ENCODE assay signal across 11 cellular contexts in genomic region chr7:155306677-155307470, GRCh38. TPM values are rescaled to one million over a fixed set of nuclear protein-coding genes. Genes with fewer than 3 reads are reported as not detected.
DNase-seq lines count a peak whose midpoint lies in the region; ATAC-seq and TF ChIP-seq lines count a peak whose summit lies in the region.
"Had no signal": no experiment of that assay in that cellular context is flagged by ENCODE, and none has a peak within 500 bp of the region (broad histone marks: within the 10 kb centered on the region; RNA-seq: fewer than 3 reads in every experiment).

No MANE protein-coding gene starts in this region.

- H3K4me2 ChIP-seq in Loucy (ENCODE audit: low read depth, low read length, poor library complexity, severe bottlenecking) (peak overlapping the region; percentile 100), trophoblast cell (ENCODE audit: low read length) (no peak overlapping the region), mesendoderm (ENCODE audit: low read length) (no peak overlapping the region)

- peak overlapping the region; percentile 84 for H3K4me3 ChIP-seq in Loucy (ENCODE audit: low read length, poor library complexity, severe bottlenecking)
- no peak overlapping the region for H3K4me3 ChIP-seq in trophoblast cell (ENCODE audit: low read depth, low read length)
- no peak overlapping the region for H3K4me3 ChIP-seq in mesendoderm (ENCODE audit: low read length)
- H3K4me3 ChIP-seq: tibial artery had no signal

- H3K27me3 ChIP-seq in Loucy (ENCODE audit: insufficient read depth, low read length, poor library complexity, severe bottlenecking), result no peaks in the 10 kb centered on the region
- no peaks in the 10 kb centered on the region for H3K27me3 ChIP-seq in trophoblast cell (ENCODE audit: insufficient read depth, low read length)
- H3K27me3 ChIP-seq in mesendoderm (ENCODE audit: insufficient read depth, low read length, poor library complexity), result no peaks in the 10 kb centered on the region
- H3K27me3 ChIP-seq: brain microvascular endothelial cell, tibial artery had no signal

- H2BK5ac ChIP-seq in trophoblast cell (ENCODE audit: low read depth, low read length, poor library complexity) (no peak overlapping the region), mesendoderm (ENCODE audit: low read length) (no peak overlapping the region)

- no peaks in the 10 kb centered on the region for H3K27me3 Mint-ChIP-seq in activated T-cell treated with anti-CD3 and anti-CD28 coated beads, Interleukin-2, amount 50 U/mL, for 72 hours (ENCODE audit: low read depth)
- peaks cover 2% of the 10 kb centered on the region for H3K27me3 Mint-ChIP-seq in endothelial cell (ENCODE audit: unreplicated experiment)
- H3K27me3 Mint-ChIP-seq: naive thymus-derived CD4-positive, alpha-beta T cell had no signal

- H4K5ac ChIP-seq in mesendoderm (ENCODE audit: low read length), result no peak overlapping the region

- no peak overlapping the region for H3K14ac ChIP-seq in trophoblast cell (ENCODE audit: low read length)

- TF ChIP-seq CTCF in Loucy (conservative IDR thresholded peaks at IDR 0.05; ENCODE audit: low read length) (no peak), endothelial cell (IDR thresholded peaks at IDR 0.05; ENCODE audit: unreplicated experiment) (no peak)

- H3K18ac ChIP-seq in trophoblast cell (ENCODE audit: low read length), result peak overlapping the region; percentile 72
- no peak overlapping the region for H3K18ac ChIP-seq in mesendoderm (ENCODE audit: low read length)

- H3K23ac ChIP-seq in trophoblast cell (ENCODE audit: low read length) (no peak overlapping the region), mesendoderm (ENCODE audit: low read length) (no peak overlapping the region)

- H3K9me2 ChIP-seq in Loucy (replicated peaks; ENCODE audit: low read depth, low read length), result no peaks in the 10 kb centered on the region

- H3K36me3 Mint-ChIP-seq in activated T-cell treated with anti-CD3 and anti-CD28 coated beads, Interleukin-2, amount 50 U/mL, for 72 hours (ENCODE audit: insufficient read depth in 2 of 2), result peaks cover 6 to 36% of the 10 kb centered on the region in 2 donors
- peaks cover 38% of the 10 kb centered on the region for H3K36me3 Mint-ChIP-seq in endothelial cell (ENCODE audit: low read depth, unreplicated experiment)

- peaks cover 33% of the 10 kb centered on the region for H3F3A ChIP-seq in Loucy (ENCODE audit: low read depth)

- no peak overlapping the region for H4K12ac ChIP-seq in trophoblast cell (ENCODE audit: low read depth, low read length)

- ATAC-seq in activated T-cell treated with anti-CD3 and anti-CD28 coated beads, Interleukin-2, amount 50 U/mL, for 72 hours (replicated peaks in 1 of 2), result peak in 1 of 2 donors; percentile 33
- no peak for ATAC-seq in HG03280 (IDR thresholded peaks at IDR 0.05; ENCODE audit: unreplicated experiment)
- ATAC-seq: naive thymus-derived CD4-positive, alpha-beta T cell had no signal

- no CpG with 5 or more reads among the region's 15 CpGs for WGBS in trophoblast cell (ENCODE audit: extremely low coverage, insufficient coverage, insufficient read length)
- no CpG with 5 or more reads among the region's 15 CpGs for WGBS in mesendoderm (ENCODE audit: extremely low coverage, insufficient coverage, low lambda C conversion rate)

- H3K9me3 Mint-ChIP-seq in activated T-cell treated with anti-CD3 and anti-CD28 coated beads, Interleukin-2, amount 50 U/mL, for 72 hours, result no peaks in the 10 kb centered on the region
- no peaks in the 10 kb centered on the region for H3K9me3 Mint-ChIP-seq in endothelial cell (ENCODE audit: unreplicated experiment)
- H3K9me3 Mint-ChIP-seq: naive thymus-derived CD4-positive, alpha-beta T cell had no signal

- H3K79me1 ChIP-seq in trophoblast cell (ENCODE audit: low read length), result no peaks in the 10 kb centered on the region
- H3K79me1 ChIP-seq in mesendoderm (ENCODE audit: low read length), result peaks cover 13% of the 10 kb centered on the region

- no peak overlapping the region for H2BK120ac ChIP-seq in trophoblast cell (ENCODE audit: insufficient read depth, low read length, poor library complexity)
- no peak overlapping the region for H2BK120ac ChIP-seq in mesendoderm (ENCODE audit: low read depth, low read length)

- H3K27ac Mint-ChIP-seq in activated T-cell treated with anti-CD3 and anti-CD28 coated beads, Interleukin-2, amount 50 U/mL, for 72 hours, result peak overlapping the region; percentile 27
- H3K27ac Mint-ChIP-seq in endothelial cell (ENCODE audit: unreplicated experiment), result peak overlapping the region; percentile 13

- H3K4ac ChIP-seq in trophoblast cell (ENCODE audit: low read depth, low read length), result no peak overlapping the region
- no peak overlapping the region for H3K4ac ChIP-seq in mesendoderm (ENCODE audit: low read depth, low read length)

- H3K79me2 ChIP-seq in Loucy (ENCODE audit: insufficient read depth, low read length) (peaks cover 72% of the 10 kb centered on the region), trophoblast cell (ENCODE audit: control insufficient read depth, insufficient read depth, low read length, poor library complexity) (no peaks in the 10 kb centered on the region), mesendoderm (ENCODE audit: control insufficient read depth, insufficient read depth, low read length) (peaks cover 9% of the 10 kb centered on the region)

- H2BK15ac ChIP-seq in mesendoderm (replicated peaks; ENCODE audit: low read depth), result no peak overlapping the region

- H3K9ac ChIP-seq in Loucy (ENCODE audit: low read depth, low read length, poor library complexity, severe bottlenecking) (peak overlapping the region; percentile 35), trophoblast cell (ENCODE audit: low read length) (no peak overlapping the region), mesendoderm (ENCODE audit: low read length) (no peak overlapping the region)

- peak overlapping the region in 1 of 2 donors; percentile 11 for H3K4me3 Mint-ChIP-seq in activated T-cell treated with anti-CD3 and anti-CD28 coated beads, Interleukin-2, amount 50 U/mL, for 72 hours
- H3K4me3 Mint-ChIP-seq in endothelial cell (ENCODE audit: unreplicated experiment), result no peak overlapping the region
- H3K4me3 Mint-ChIP-seq: naive thymus-derived CD4-positive, alpha-beta T cell had no signal

- H4K20me1 ChIP-seq in Loucy (ENCODE audit: insufficient read depth, low read length, poor library complexity, severe bottlenecking), result peaks cover 87% of the 10 kb centered on the region

- no peak for DNase-seq in activated T-cell treated with anti-CD3 and anti-CD28 coated beads, Interleukin-2, amount 50 U/mL, for 72 hours
- no peak for DNase-seq in activated T-cell treated with anti-CD3 and anti-CD28 coated beads, Interleukin-2, amount 50 U/mL, for 1 hour
- DNase-seq in endothelial cell (ENCODE audit: low spot score) (no peak), trophoblast cell (peak; percentile 90 to 93), mesendoderm (no peak), superior temporal gyrus (ENCODE audit: extremely low spot score) (no peak)
- DNase-seq: brain microvascular endothelial cell; naive thymus-derived CD4-positive, alpha-beta T cell; tibial artery had no signal

- no peak overlapping the region for H4K91ac ChIP-seq in trophoblast cell (ENCODE audit: low read depth, low read length)

- no peaks in the 10 kb centered on the region for H3K9me3 ChIP-seq in Loucy (ENCODE audit: insufficient read depth, low read depth, low read length)
- H3K9me3 ChIP-seq in trophoblast cell (ENCODE audit: insufficient read depth, low read depth, low read length), result peaks cover 4% of the 10 kb centered on the region
- H3K9me3 ChIP-seq: tibial artery had no signal

- H2AK5ac ChIP-seq in trophoblast cell (ENCODE audit: low read length) (peak overlapping the region; percentile 11), mesendoderm (ENCODE audit: low read length) (no peak overlapping the region)

- H2AFZ ChIP-seq in Loucy (ENCODE audit: low read length) (no peak overlapping the region), trophoblast cell (ENCODE audit: insufficient read depth, low read length, poor library complexity) (no peak overlapping the region)

- H2BK12ac ChIP-seq in trophoblast cell (ENCODE audit: low read length), result no peak overlapping the region

- H3K4me1 ChIP-seq in Loucy (ENCODE audit: insufficient read depth, low read length, poor library complexity, severe bottlenecking) (peaks cover 52% of the 10 kb centered on the region), trophoblast cell (ENCODE audit: control insufficient read depth in 1 of 2, insufficient read depth in 2 of 2, low read length in 2 of 2) (peaks cover 4 to 7% of the 10 kb centered on the region in 2 experiments), mesendoderm (ENCODE audit: control insufficient read depth, low read depth, low read length) (no peaks in the 10 kb centered on the region)
- H3K4me1 ChIP-seq: tibial artery had no signal

- H3K36me3 ChIP-seq in Loucy (ENCODE audit: insufficient read depth, low read length) (peaks cover 88% of the 10 kb centered on the region), trophoblast cell (ENCODE audit: control insufficient read depth in 1 of 2, insufficient read depth in 2 of 2, low read length in 2 of 2) (peaks cover 27 to 41% of the 10 kb centered on the region in 2 experiments), mesendoderm (ENCODE audit: control insufficient read depth, insufficient read depth, low read length) (peaks cover 16% of the 10 kb centered on the region)

- peaks cover 26% of the 10 kb centered on the region for H3K4me1 Mint-ChIP-seq in activated T-cell treated with anti-CD3 and anti-CD28 coated beads, Interleukin-2, amount 50 U/mL, for 72 hours (ENCODE audit: low read depth)
- H3K4me1 Mint-ChIP-seq in endothelial cell (ENCODE audit: unreplicated experiment), result no peaks in the 10 kb centered on the region

- no peak overlapping the region for H3K56ac ChIP-seq in mesendoderm (ENCODE audit: low read length)

- H4K8ac ChIP-seq in trophoblast cell (ENCODE audit: low read depth, low read length) (no peak overlapping the region), mesendoderm (ENCODE audit: low read depth, low read length) (no peak overlapping the region)

- no peak overlapping the region for H3K27ac ChIP-seq in trophoblast cell (ENCODE audit: low read depth, low read length)
- no peak overlapping the region for H3K27ac ChIP-seq in mesendoderm (ENCODE audit: low read depth, low read length)
- H3K27ac ChIP-seq: brain microvascular endothelial cell, tibial artery had no signal

RNA-seq across cellular contexts. Expression of gene INSIG1, which starts 9.2 kb away (rescaled TPM):
- total RNA-seq in activated T-cell treated with anti-CD3 and anti-CD28 coated beads, Interleukin-2, amount 50 U/mL, for 72 hours, result 10 to 100 TPM; 36.5 to 46.6 TPM
- 53.1 TPM for total RNA-seq in endothelial cell (ENCODE audit: unreplicated experiment)
- polyA plus RNA-seq in trophoblast cell (2013), result 182 and 192 TPM in 2 replicates
- 72.9 TPM for polyA plus RNA-seq in mesendoderm (2013, experiment 1 of 2)
- 77.6 TPM for polyA plus RNA-seq in mesendoderm (2013, experiment 2 of 2)

Comparison
In these comparisons a context has a peak if more than half of its experiments do, and no peak if none do; other contexts are left out.
1. DNase-seq: peak in trophoblast cell (2 of 2); none in activated T-cell treated with anti-CD3 and anti-CD28 coated beads, Interleukin-2, amount 50 U/mL, for 72 hours (0 of 2), activated T-cell treated with anti-CD3 and anti-CD28 coated beads, Interleukin-2, amount 50 U/mL, for 1 hour (single experiment), endothelial cell (single experiment), mesendoderm (single experiment) and superior temporal gyrus (single experiment).